Comparison of ENCODE assay signal across 18 cellular contexts in the genomic region with DNA sequence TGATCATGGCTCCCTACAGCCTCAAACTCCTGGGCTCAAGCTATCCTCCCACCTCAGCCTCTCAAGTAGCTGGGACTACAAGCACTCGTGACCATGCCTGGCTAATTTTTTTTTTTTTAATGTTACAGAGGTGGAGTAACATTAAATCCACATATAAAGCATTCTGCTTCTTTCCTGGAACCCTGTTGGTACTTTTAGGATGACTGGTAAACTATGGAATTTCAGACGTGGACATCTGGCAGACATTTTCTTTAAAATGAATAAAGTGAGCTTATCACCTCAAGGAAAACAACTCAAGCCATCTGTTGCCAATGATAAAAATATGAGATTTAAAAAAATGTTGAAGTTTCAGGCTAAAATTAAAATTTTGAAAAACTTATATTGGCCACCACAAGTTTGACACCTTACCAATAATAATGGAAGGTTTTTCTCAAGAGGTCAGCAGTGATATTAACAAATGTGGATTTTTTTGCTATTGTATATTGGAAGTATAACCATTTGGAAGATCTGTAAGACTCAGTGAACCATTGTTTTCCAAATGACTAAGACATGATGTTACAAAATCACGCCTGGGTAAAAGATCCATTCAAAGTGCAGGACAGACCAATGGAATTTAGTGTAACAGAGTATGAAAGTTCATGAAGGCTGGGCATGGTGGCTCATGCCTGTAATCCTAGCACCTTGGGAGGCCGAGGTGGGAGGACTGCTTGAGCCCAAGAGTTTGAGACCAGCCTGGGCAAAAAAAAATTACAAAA. TPM values are rescaled to one million over a fixed set of nuclear protein-coding genes. Genes with fewer than 3 reads are reported as not detected.
DNase-seq lines count a peak whose midpoint lies in the region; ATAC-seq and TF ChIP-seq lines count a peak whose summit lies in the region.
"Had no signal": no experiment of that assay in that cellular context is flagged by ENCODE, and none has a peak within 500 bp of the region (broad histone marks: within the 10 kb centered on the region; RNA-seq: fewer than 3 reads in every experiment).

No MANE protein-coding gene starts in this region.

- DNase-seq in EH (ENCODE audit: low read depth) (peak; percentile 69), HT1080 (ENCODE audit: low read depth) (peak; percentile 42), brain microvascular endothelial cell (peak; percentile 71), iris pigment epithelial cell (ENCODE audit: low read depth) (peak; percentile 77), sciatic nerve (ENCODE audit: low spot score) (no peak)
- DNase-seq: activated CD4-positive, alpha-beta T cell treated with anti-CD3 and anti-CD28 coated beads, Interleukin-2, amount 50 U/mL, for 1 hour; activated naive CD4-positive, alpha-beta T cell treated with anti-CD3 and anti-CD28 coated beads, Interleukin-2, amount 10 ng/mL, durations not matched to agents 7 days and 5 days; dorsolateral prefrontal cortex; Karpas-422; naive thymus-derived CD8-positive, alpha-beta T cell; NCI-H1417; NCI-H748 treated with DMSO at 0.1 percent for 48 hours; small intestine; stimulated activated CD8-positive, alpha-beta memory T cell treated with anti-CD3 and anti-CD28 coated beads, Interleukin-4, amount 100 ng/mL, for 48 hours; substantia nigra had no signal

- in situ Hi-C loops in brain microvascular endothelial cell (cut with HindIII; ENCODE audit: low pct_ligation_motif_present, low sequenced_read_pairs) = no loop called here

- H3K27me3 ChIP-seq in brain microvascular endothelial cell (replicated peaks) = no peaks in the 10 kb centered on the region
- H3K27me3 ChIP-seq: BLaER1, dorsolateral prefrontal cortex had no signal

- intact Hi-C loops in sciatic nerve (cut with DNase I) = no loop called here

- TF ChIP-seq CTCF in brain microvascular endothelial cell (IDR thresholded peaks at IDR 0.05; ENCODE audit: low read depth, low read length, missing control alignments) = no peak

- peaks cover 56% of the 10 kb centered on the region for H3K36me3 ChIP-seq in brain microvascular endothelial cell (replicated peaks)

- H3K27ac ChIP-seq in brain microvascular endothelial cell = peak overlapping the region; percentile 78
- H3K27ac ChIP-seq: BLaER1 had no signal

- H3K4me3 ChIP-seq in brain microvascular endothelial cell (ENCODE audit: low read depth, low read length) = no peak overlapping the region
- H3K4me3 ChIP-seq: BLaER1, dorsolateral prefrontal cortex had no signal

- no peak for ATAC-seq in sciatic nerve
- ATAC-seq in GM19452 (IDR thresholded peaks at IDR 0.05; ENCODE audit: unreplicated experiment) = no peak
- ATAC-seq in HG03108 (IDR thresholded peaks at IDR 0.05; ENCODE audit: unreplicated experiment) = no peak
- ATAC-seq: naive thymus-derived CD8-positive, alpha-beta T cell had no signal

RNA-seq across cellular contexts. Expression of gene EIF4G3, which starts 52.7 kb away (rescaled TPM):
- 29.7 and 32.3 TPM in 2 replicates for total RNA-seq in HT1080 (2014; rRNA removed; shearing (Covaris generic))
- 25.5 and 32.8 TPM in 2 replicates for polyA plus RNA-seq in HT1080 (2015; cell fraction: cytosol; rRNA removed)
- polyA plus RNA-seq in HT1080 (2015; cell fraction: nucleus; rRNA removed) = 82.2 and 104 TPM in 2 replicates
- 67.7 TPM for total RNA-seq in sciatic nerve
